In genomic region chr17:75091855-75092327, GRCh38 we compare ENCODE assay signal across 13 cellular contexts. TPM values are rescaled to one million over a fixed set of nuclear protein-coding genes. Genes with fewer than 3 reads are reported as not detected.
DNase-seq lines count a peak whose midpoint lies in the region; ATAC-seq and TF ChIP-seq lines count a peak whose summit lies in the region.
"Had no signal": no experiment of that assay in that cellular context is flagged by ENCODE, and none has a peak within 500 bp of the region (broad histone marks: within the 10 kb centered on the region; RNA-seq: fewer than 3 reads in every experiment).

No MANE protein-coding gene starts in this region.

- 81% methylated on average over 10 of the region's 10 CpGs for WGBS in urinary bladder
- WGBS in GM23248 (ENCODE audit: low coverage in 1 of 2, low lambda C conversion rate in 2 of 2, missing lambda C conversion rate in 2 of 2), 2 experiments: 87 to 89% methylated on average over 10 of the region's 10 CpGs

- H3K9ac ChIP-seq in mucosa of stomach (ENCODE audit: low read length) (peak overlapping the region; percentile 61), GM23248 (no peak overlapping the region)

- H3K4me1 Mint-ChIP-seq in dendritic cell treated with granulocyte-macrophage colony-stimulating factor and Interleukin-4, amounts not matched to agents 40 ng/mL and 50 ng/mL, for 4 days (ENCODE audit: low read depth): peaks cover 86% of the 10 kb centered on the region

- H3K27me3 ChIP-seq in left ventricle myocardium inferior (ENCODE audit: low read depth): no peaks in the 10 kb centered on the region
- H3K27me3 ChIP-seq in mucosa of stomach (ENCODE audit: control insufficient read depth, insufficient read depth, low read length): no peaks in the 10 kb centered on the region
- no peaks in the 10 kb centered on the region for H3K27me3 ChIP-seq in GM23248 (replicated peaks; ENCODE audit: insufficient read depth)

- no peaks in the 10 kb centered on the region for H4K20me1 ChIP-seq in GM23248 (ENCODE audit: insufficient read depth)

- intact Hi-C loops in left ventricle myocardium inferior (cut with micrococcal nuclease) (no loop called here), Right ventricle myocardium superior (cut with DNase I) (no loop called here)
- intact Hi-C loops in dendritic cell treated with granulocyte-macrophage colony-stimulating factor and Interleukin-4, amounts not matched to agents 40 ng/mL and 50 ng/mL, for 4 days (cut with micrococcal nuclease): no loop called here

- no peaks in the 10 kb centered on the region for H3K79me2 ChIP-seq in GM23248 (ENCODE audit: insufficient read depth)

- no peaks in the 10 kb centered on the region for H3K9me2 ChIP-seq in GM23248 (ENCODE audit: insufficient read depth)

- no peaks in the 10 kb centered on the region for H3K9me3 Mint-ChIP-seq in dendritic cell treated with granulocyte-macrophage colony-stimulating factor and Interleukin-4, amounts not matched to agents 40 ng/mL and 50 ng/mL, for 4 days

- peak overlapping the region; percentile 61 for H3K27ac Mint-ChIP-seq in dendritic cell treated with granulocyte-macrophage colony-stimulating factor and Interleukin-4, amounts not matched to agents 40 ng/mL and 50 ng/mL, for 4 days

- H3K27me3 Mint-ChIP-seq in dendritic cell treated with granulocyte-macrophage colony-stimulating factor and Interleukin-4, amounts not matched to agents 40 ng/mL and 50 ng/mL, for 4 days: no peaks in the 10 kb centered on the region

- H3K4me1 ChIP-seq in left ventricle myocardium inferior: peaks cover 55% of the 10 kb centered on the region
- H3K4me1 ChIP-seq in mucosa of stomach (ENCODE audit: control insufficient read depth, insufficient read depth, low read length): peaks cover 95% of the 10 kb centered on the region
- peaks cover 2% of the 10 kb centered on the region for H3K4me1 ChIP-seq in urinary bladder (ENCODE audit: insufficient read depth)
- peaks cover 10% of the 10 kb centered on the region for H3K4me1 ChIP-seq in GM23248 (ENCODE audit: insufficient read depth)

- H3K36me3 ChIP-seq in left ventricle myocardium inferior: no peaks in the 10 kb centered on the region
- H3K36me3 ChIP-seq in mucosa of stomach (ENCODE audit: control insufficient read depth, insufficient read depth, low read length): no peaks in the 10 kb centered on the region
- H3K36me3 ChIP-seq in urinary bladder (ENCODE audit: insufficient read depth): no peaks in the 10 kb centered on the region
- no peaks in the 10 kb centered on the region for H3K36me3 ChIP-seq in GM23248 (ENCODE audit: low read depth)
- H3K36me3 ChIP-seq: thoracic aorta had no signal

- H3K9me3 ChIP-seq in left ventricle myocardium inferior (replicated peaks): no peaks in the 10 kb centered on the region
- no peaks in the 10 kb centered on the region for H3K9me3 ChIP-seq in mucosa of stomach (ENCODE audit: control insufficient read depth, low read length)
- H3K9me3 ChIP-seq in GM23248 (ENCODE audit: low read depth): no peaks in the 10 kb centered on the region
- H3K9me3 ChIP-seq: thoracic aorta had no signal

- H3K4me3 ChIP-seq in left ventricle myocardium inferior (no peak overlapping the region), mucosa of stomach (ENCODE audit: low read length) (peak overlapping the region; percentile 5), urinary bladder (ENCODE audit: low read depth, low read length) (no peak overlapping the region), GM23248 (no peak overlapping the region)
- H3K4me3 ChIP-seq: skin epidermis, thoracic aorta had no signal

- no peaks in the 10 kb centered on the region for H3F3A ChIP-seq in GM23248 (ENCODE audit: insufficient read depth)

- H3K27ac ChIP-seq in left ventricle myocardium inferior (replicated peaks): peak overlapping the region; percentile 55
- H3K27ac ChIP-seq in urinary bladder (ENCODE audit: low read depth): peak overlapping the region; percentile 73
- H3K27ac ChIP-seq in GM23248: no peak overlapping the region
- H3K27ac ChIP-seq: thoracic aorta had no signal

- in situ Hi-C loops in GM23248 (cut with MboI): no loop called here

- no peak overlapping the region for H3K4me3 Mint-ChIP-seq in dendritic cell treated with granulocyte-macrophage colony-stimulating factor and Interleukin-4, amounts not matched to agents 40 ng/mL and 50 ng/mL, for 4 days

- ATAC-seq in Right ventricle myocardium superior (ENCODE audit: poor library complexity): no peak
- ATAC-seq in GM21529 (IDR thresholded peaks at IDR 0.05; ENCODE audit: unreplicated experiment): no peak

- no peak overlapping the region for H2AFZ ChIP-seq in GM23248

- H3K36me3 Mint-ChIP-seq in dendritic cell treated with granulocyte-macrophage colony-stimulating factor and Interleukin-4, amounts not matched to agents 40 ng/mL and 50 ng/mL, for 4 days (ENCODE audit: low read depth): peaks cover 28% of the 10 kb centered on the region

- no peak for DNase-seq in left ventricle myocardium inferior
- DNase-seq in Right ventricle myocardium superior: no peak
- DNase-seq in glomerular visceral epithelial cell (ENCODE audit: extremely low spot score): no peak
- no peak for DNase-seq in GM23248
- DNase-seq: Karpas-422, NCI-H1694 treated with DMSO at 0.1 percent for 48 hours had no signal

- no peak overlapping the region for H3K4me2 ChIP-seq in GM23248 (ENCODE audit: unreplicated experiment)

- no peak for TF ChIP-seq CTCF in left ventricle myocardium inferior (IDR thresholded peaks at IDR 0.05; ENCODE audit: borderline replicate concordance)

RNA-seq across cellular contexts. Expression of gene SLC16A5, which starts 4.1 kb away (rescaled TPM):
- 8.4 TPM for total RNA-seq in left ventricle myocardium inferior
- total RNA-seq in Right ventricle myocardium superior: 6.5 TPM
- 17.6 TPM for total RNA-seq in urinary bladder
- 13.2 TPM for polyA plus RNA-seq in urinary bladder
- 10.6 and 11.1 TPM in 2 replicates for total RNA-seq in GM23248 (2014; rRNA removed; shearing (Covaris generic))
- polyA plus RNA-seq in GM23248 (2016; fragmentation: Nextera tagmentation; extraction: Ambion mirVana): 4.8 and 5.4 TPM in 2 replicates
- total RNA-seq: SK-MEL-5 had no signal

RNA-seq across cellular contexts. Expression of gene ARMC7, which starts 17.9 kb away (rescaled TPM):
- 6.2 TPM for total RNA-seq in left ventricle myocardium inferior
- 5.3 TPM for total RNA-seq in Right ventricle myocardium superior
- total RNA-seq in urinary bladder: 2.5 TPM
- 9.6 TPM for polyA plus RNA-seq in urinary bladder
- total RNA-seq in GM23248 (2014; rRNA removed; shearing (Covaris generic)): 1.3 and 3.8 TPM in 2 replicates
- polyA plus RNA-seq in GM23248 (2016; fragmentation: Nextera tagmentation; extraction: Ambion mirVana): 9.8 and 11.3 TPM in 2 replicates

RNA-seq across cellular contexts. Expression of gene NT5C, which starts 39.7 kb away (rescaled TPM):
- total RNA-seq in left ventricle myocardium inferior (25.9 TPM), Right ventricle myocardium superior (24.6 TPM), urinary bladder (29.8 TPM)
- polyA plus RNA-seq in urinary bladder (82.1 TPM), GM23248 (2016; fragmentation: Nextera tagmentation; extraction: Ambion mirVana) (66.5 and 67.9 TPM in 2 replicates)
- 51.5 and 60.8 TPM in 2 replicates for total RNA-seq in GM23248 (2014; rRNA removed; shearing (Covaris generic))

RNA-seq across cellular contexts. Expression of gene KCTD2, which starts 44.9 kb away (rescaled TPM):
- total RNA-seq in left ventricle myocardium inferior: 23.1 TPM
- total RNA-seq in Right ventricle myocardium superior: 23.8 TPM
- 15.4 TPM for total RNA-seq in urinary bladder
- 29.1 TPM for polyA plus RNA-seq in urinary bladder
- 19.9 and 25.5 TPM in 2 replicates for total RNA-seq in GM23248 (2014; rRNA removed; shearing (Covaris generic))
- 6.5 and 7.7 TPM in 2 replicates for polyA plus RNA-seq in GM23248 (2016; fragmentation: Nextera tagmentation; extraction: Ambion mirVana)

RNA-seq across cellular contexts. Expression of gene ATP5PD, which starts 45.1 kb away (rescaled TPM):
- total RNA-seq in left ventricle myocardium inferior: 809 TPM
- 832 TPM for total RNA-seq in Right ventricle myocardium superior
- 136 TPM for total RNA-seq in urinary bladder
- polyA plus RNA-seq in urinary bladder: 334 TPM
- 215 and 287 TPM in 2 replicates for total RNA-seq in GM23248 (2014; rRNA removed; shearing (Covaris generic))
- polyA plus RNA-seq in GM23248 (2016; fragmentation: Nextera tagmentation; extraction: Ambion mirVana): 511 and 522 TPM in 2 replicates
